8 cellular contexts compared by ENCODE assay signal in genomic region chr5:122846051-122846567, GRCh38. TPM values are rescaled to one million over a fixed set of nuclear protein-coding genes. Genes with fewer than 3 reads are reported as not detected.
DNase-seq lines count a peak whose midpoint lies in the region; ATAC-seq, FAIRE-seq and TF ChIP-seq lines count a peak whose summit lies in the region.

No MANE protein-coding gene starts in this region.

- no peak for TF ChIP-seq POLR2A in GM12892 (IDR thresholded peaks at IDR 0.05; ENCODE audit: low read depth, low read length)

- H3K36me3 ChIP-seq in MM.1S (replicated peaks; ENCODE audit: insufficient read depth, low read length), result no peaks in the 10 kb centered on the region
- no peaks in the 10 kb centered on the region for H3K36me3 ChIP-seq in mammary epithelial cell (ENCODE audit: insufficient read depth, low read length)
- H3K36me3 ChIP-seq in lower lobe of right lung, result no peaks in the 10 kb centered on the region
- no peaks in the 10 kb centered on the region for H3K36me3 ChIP-seq in upper lobe of right lung

- H3K9me3 ChIP-seq in MM.1S (replicated peaks; ENCODE audit: insufficient read depth, low read length) (no peaks in the 10 kb centered on the region), mammary epithelial cell (replicated peaks; ENCODE audit: insufficient read depth, low read length) (no peaks in the 10 kb centered on the region), lower lobe of right lung (no peaks in the 10 kb centered on the region), upper lobe of right lung (no peaks in the 10 kb centered on the region)

- H2AFZ ChIP-seq in MM.1S (ENCODE audit: low read length), result peak overlapping the region; percentile 83
- peak overlapping the region; percentile 95 for H2AFZ ChIP-seq in mammary epithelial cell (ENCODE audit: low read depth, low read length)

- H3K9ac ChIP-seq in MM.1S (ENCODE audit: low read length) (peak overlapping the region; percentile 72), mammary epithelial cell (ENCODE audit: insufficient read depth, low read length) (peak overlapping the region; percentile 79)

- H3K4me1 ChIP-seq in MM.1S (ENCODE audit: low read length), result peaks cover 8% of the 10 kb centered on the region
- peaks cover 49% of the 10 kb centered on the region for H3K4me1 ChIP-seq in mammary epithelial cell (ENCODE audit: insufficient read depth, low read length)
- peaks cover 53% of the 10 kb centered on the region for H3K4me1 ChIP-seq in lower lobe of right lung
- H3K4me1 ChIP-seq in upper lobe of right lung, result peaks cover 48% of the 10 kb centered on the region

- CTCF ChIA-PET in mammary epithelial cell (lab: Charles Lee; ENCODE audit: low non-redundant PET) (no interaction called here), HEK293T (lab: Yijun Ruan, JAX) (interaction anchor here (0.6 kb wide), 2 partner anchors 33 to 237 kb away, joined by 3 to 6 read pairs; no protein-coding TSS in a partner anchor)

- in situ Hi-C loops in mammary epithelial cell (cut with MboI; ENCODE audit: low sequenced_read_pairs in 2 of 2), result no loop called here

- no peaks in the 10 kb centered on the region for H3K27me3 ChIP-seq in MM.1S (replicated peaks; ENCODE audit: insufficient read depth, low read length)
- no peaks in the 10 kb centered on the region for H3K27me3 ChIP-seq in mammary epithelial cell (ENCODE audit: insufficient read depth, low read length)
- H3K27me3 ChIP-seq in lower lobe of right lung (ENCODE audit: low read depth), result no peaks in the 10 kb centered on the region
- no peaks in the 10 kb centered on the region for H3K27me3 ChIP-seq in upper lobe of right lung

- H3K79me2 ChIP-seq in MM.1S (ENCODE audit: low read length), result no peaks in the 10 kb centered on the region
- peaks cover 50% of the 10 kb centered on the region for H3K79me2 ChIP-seq in mammary epithelial cell (ENCODE audit: insufficient read depth, low read length)

- no peaks in the 10 kb centered on the region for H4K20me1 ChIP-seq in MM.1S (ENCODE audit: insufficient read depth, low read length)
- H4K20me1 ChIP-seq in mammary epithelial cell (ENCODE audit: insufficient read depth, low read length), result no peaks in the 10 kb centered on the region

- BruUV-seq in mammary epithelial cell (replicated peaks; lab: Mats Ljungman, UMichigan), result TSS peak; percentile 36

- intact Hi-C loops in mammary epithelial cell (cut with micrococcal nuclease) (loop anchor here (2.0 to 5.0 kb wide), 4 partner anchors 36 to 191 kb away; partner anchors contain the start of genes PPIC and SNX2), lower lobe of right lung (cut with DNase I) (no loop called here), upper lobe of right lung (cut with DNase I) (no loop called here)

- WGBS in mammary epithelial cell (ENCODE audit: low coverage, missing lambda C conversion rate), result 0% methylated on average over 6 of the region's 6 CpGs

- peaks cover 19% of the 10 kb centered on the region for H3F3A ChIP-seq in MM.1S (ENCODE audit: insufficient read depth, low read length)

- H3K27ac ChIP-seq in MM.1S (ENCODE audit: low read length), result no peak overlapping the region; the same call in 1 of the 2 replicates
- peak overlapping the region; percentile 87 for H3K27ac ChIP-seq in mammary epithelial cell (ENCODE audit: insufficient read depth, low read depth, low read length)
- H3K27ac ChIP-seq in lower lobe of right lung, result peak overlapping the region; percentile 92
- peak overlapping the region; percentile 92 for H3K27ac ChIP-seq in upper lobe of right lung

- dilution Hi-C loops in mammary epithelial cell (cut with HindIII; ENCODE audit: low sequenced_read_pairs), result no loop called here

- ATAC-seq in lower lobe of right lung (peak; percentile 28 to 60), upper lobe of right lung (peak; percentile 28), GM18907 (IDR thresholded peaks at IDR 0.05; ENCODE audit: unreplicated experiment) (no peak)

- peak overlapping the region; percentile 85 for H3K4me3 ChIP-seq in MM.1S (ENCODE audit: low read length)
- H3K4me3 ChIP-seq in mammary epithelial cell (replicated peaks in 1 of 3; ENCODE audit: insufficient read depth in 1 of 3, low read depth in 2 of 3, low read length in 3 of 3), result peak overlapping the region; percentile 60 to 94 (median 81)
- peak overlapping the region; percentile 91 for H3K4me3 ChIP-seq in lower lobe of right lung
- peak overlapping the region; percentile 83 for H3K4me3 ChIP-seq in upper lobe of right lung

- DNase-seq in GM03348 (ENCODE audit: low spot score) (peak; percentile 69), MM.1S (no peak), mammary epithelial cell (peak; percentile 76), lower lobe of right lung (no peak), upper lobe of right lung (no peak), GM12892 (ENCODE audit: insufficient read length) (no peak), HEK293T (ENCODE audit: extremely low spot score) (no peak)

- POLR2A ChIA-PET in HEK293T (lab: Yijun Ruan, JAX), result interaction anchor here (0.6 kb wide), 1 partner anchor 52 kb away, joined by 3 read pairs; no protein-coding TSS in a partner anchor

- FAIRE-seq in GM12892 (lab: Jason Lieb, UNC), result no peak

- TF ChIP-seq CTCF in MM.1S (IDR thresholded peaks at IDR 0.05; ENCODE audit: low read length) (no peak), mammary epithelial cell (conservative IDR thresholded peaks at IDR 0.05 in 1 of 2, IDR thresholded peaks at IDR 0.05 in 1 of 2; ENCODE audit: extremely low read depth in 1 of 2, insufficient read depth in 1 of 2, low read depth in 1 of 2, low read length in 2 of 2) (no peak), lower lobe of right lung (IDR thresholded peaks at IDR 0.05) (no peak), upper lobe of right lung (IDR thresholded peaks at IDR 0.05) (no peak)

- H3K4me2 ChIP-seq in MM.1S (ENCODE audit: low read depth, low read length) (peak overlapping the region; percentile 63; the same call in 1 of the 2 replicates), mammary epithelial cell (ENCODE audit: insufficient read depth, low read depth, low read length) (peak overlapping the region; percentile 77)

- H3K9me2 ChIP-seq in MM.1S (replicated peaks; ENCODE audit: insufficient read depth, low read length), result no peaks in the 10 kb centered on the region

TF ChIP-seq in HEK293T, 16 proteins besides CTCF, POLR2A, EP300 and RAD21:
- TF ChIP-seq BHLHE40 (IDR thresholded peaks at IDR 0.05; ENCODE audit: borderline replicate concordance) (no peak), HDGF (IDR thresholded peaks at IDR 0.05; ENCODE audit: borderline replicate concordance) (no peak), FOXM1 (IDR thresholded peaks at IDR 0.05; ENCODE audit: borderline replicate concordance) (no peak), FOXK2 (IDR thresholded peaks at IDR 0.05) (no peak), ELF4 (IDR thresholded peaks at IDR 0.05) (no peak), NFRKB (IDR thresholded peaks at IDR 0.05) (no peak), CTBP1 (IDR thresholded peaks at IDR 0.05; ENCODE audit: borderline replicate concordance) (no peak), FOXA1 (IDR thresholded peaks at IDR 0.05) (no peak)

RNA-seq across cellular contexts. Expression of gene SNX24, which starts 0.7 kb away (rescaled TPM):
- 10 to 100 TPM; 46.8 to 58.2 TPM for total RNA-seq in mammary epithelial cell
- 10.9 TPM for polyA plus RNA-seq in mammary epithelial cell
- polyA minus RNA-seq in mammary epithelial cell, result 5.8 TPM
- 26.7 TPM for total RNA-seq in lower lobe of right lung
- total RNA-seq in upper lobe of right lung, result 30.2 TPM
- 2.7 TPM for polyA plus RNA-seq in GM12892 (2012; ENCODE audit: missing spikeins)

Comparison
In these comparisons a context has a peak if more than half of its experiments do, and no peak if none do; other contexts are left out.
1. DNase-seq: peak in GM03348 (single experiment) and mammary epithelial cell (single experiment); none in MM.1S (single experiment), lower lobe of right lung (single experiment), upper lobe of right lung (single experiment), GM12892 (single experiment) and HEK293T (single experiment).
2. Peak in every context shown above with its lines, with median percentiles within 50 percentile points of each other: H3K4me3 ChIP-seq.